ENCODE assay signal across 16 cellular contexts in genomic region chr1:208834346-208835081, GRCh38.
DNase-seq lines count a peak whose midpoint lies in the region; ATAC-seq, FAIRE-seq and TF ChIP-seq lines count a peak whose summit lies in the region.
"Had no signal": no experiment of that assay in that cellular context is flagged by ENCODE, and none has a peak within 500 bp of the region (broad histone marks: within the 10 kb centered on the region; RNA-seq: fewer than 3 reads in every experiment).

No MANE protein-coding gene starts in this region.

- POLR2A ChIA-PET in HepG2 (lab: Yijun Ruan, JAX) = no interaction called here

- no peaks in the 10 kb centered on the region for H4K20me1 ChIP-seq in HepG2 (ENCODE audit: insufficient read depth, low read length)

- H3K4me1 ChIP-seq in HepG2 (ENCODE audit: insufficient read depth, low read length) (no peaks in the 10 kb centered on the region), sigmoid colon (peaks cover 0 to 14% (median 8%) of the 10 kb centered on the region in 4 donors)
- H3K4me1 ChIP-seq: A549 had no signal

- intact Hi-C loops in HepG2 (cut with micrococcal nuclease; ENCODE audit: unreplicated experiment) (no loop called here), sigmoid colon (cut with DNase I) (no loop called here)

- ATAC-seq in SK-N-SH treated with all-trans-retinoic acid at 6 μM for 48 hours (peak; percentile 88), HepG2 (no peak)
- ATAC-seq: A549; activated naive CD8-positive, alpha-beta T cell treated with anti-CD3 and anti-CD28 coated beads, Interleukin-2, amount 50 U/mL, for 24 hours had no signal

- H3K79me2 ChIP-seq in HepG2 (ENCODE audit: insufficient read depth, low read length) = no peaks in the 10 kb centered on the region

- no peak for TF ChIP-seq EP300 in HepG2 (IDR thresholded peaks at IDR 0.05; ENCODE audit: low read depth in 2 of 2, low read length in 2 of 2)
- TF ChIP-seq EP300 in HepG2 (CRISPR knock-in tag; IDR thresholded peaks at IDR 0.05; ENCODE audit: borderline replicate concordance) = no peak
- TF ChIP-seq EP300 in sigmoid colon (IDR thresholded peaks at IDR 0.05) = no peak

- H3K9ac ChIP-seq in HepG2 (ENCODE audit: insufficient read depth, low read depth, low read length) = no peak overlapping the region

- WGBS in HepG2 (ENCODE audit: low lambda C conversion rate) = 36% methylated on average over 11 of the region's 11 CpGs
- 50 to 52% methylated on average over 11 of the region's 11 CpGs for WGBS in sigmoid colon, 2 donors

- TF ChIP-seq CTCF in HepG2 (CRISPR knock-in tag; IDR thresholded peaks at IDR 0.05) = no peak
- TF ChIP-seq CTCF in sigmoid colon (IDR thresholded peaks at IDR 0.05) = no peak

- DNase-seq in NCI-H510A treated with DMSO at 0.1 percent for 48 hours (lab: John Stamatoyannopoulos, UW) (peak; percentile 76), NCI-H510A (lab: John Stamatoyannopoulos, UW) (no peak), islet precursor cell (peak; percentile 65), amniotic stem cell (lab: John Stamatoyannopoulos, UW) (no peak), HepG2 (ENCODE audit: low spot score) (no peak), sigmoid colon (no peak)
- no peak for DNase-seq in activated CD8-positive, alpha-beta memory T cell treated with anti-CD3 and anti-CD28 coated beads for 24 hours
- DNase-seq: activated naive CD8-positive, alpha-beta T cell treated with anti-CD3 and anti-CD28 coated beads, Interleukin-2, amount 50 U/mL, for 24 hours; DND-41; NCI-H1694 treated with DMSO at 0.1 percent for 48 hours; stomach had no signal

- TF ChIP-seq POLR2A in HepG2 (IDR thresholded peaks at IDR 0.05; ENCODE audit: insufficient read depth in 1 of 2, low read depth in 2 of 2, low read length in 2 of 2) = no peak
- no peak for TF ChIP-seq POLR2A in sigmoid colon (IDR thresholded peaks at IDR 0.05)

- BruUV-seq in HepG2 (replicated peaks; lab: Mats Ljungman, UMichigan) = no TSS peak

- H3K27ac ChIP-seq in HepG2 (ENCODE audit: extremely low read length, insufficient read depth, low read length) (no peak overlapping the region), sigmoid colon (no peak overlapping the region)
- H3K27ac ChIP-seq: A549, neutrophil, stomach had no signal

- no peaks in the 10 kb centered on the region for H3K27me3 ChIP-seq in HepG2 (ENCODE audit: control insufficient read depth in 1 of 2, insufficient read depth in 2 of 2, low read length in 2 of 2)
- no peaks in the 10 kb centered on the region for H3K27me3 ChIP-seq in sigmoid colon
- H3K27me3 ChIP-seq: neutrophil, stomach had no signal

- in situ Hi-C loops in HepG2 (cut with HindIII; ENCODE audit: extremely low pct_ligation_motif_present, low pct_unique_long_range_greater_than_20kb) = no loop called here

- no peak overlapping the region for H3K4me3 ChIP-seq in HepG2 (replicated peaks in 1 of 3; ENCODE audit: insufficient read depth in 1 of 3, low read depth in 2 of 3, low read length in 3 of 3)
- peak overlapping the region in 1 of 4 donors; percentile 0 for H3K4me3 ChIP-seq in sigmoid colon
- H3K4me3 ChIP-seq: A549, stomach had no signal

- FAIRE-seq in HepG2 (lab: Jason Lieb, UNC) = no peak
- FAIRE-seq: A549, endometrium, RCC 7860 had no signal

- no peak overlapping the region for H3K4me2 ChIP-seq in HepG2 (ENCODE audit: low read depth, low read length)
- H3K4me2 ChIP-seq: A549 had no signal

- TF ChIP-seq RAD21 in HepG2 (CRISPR knock-in tag; IDR thresholded peaks at IDR 0.05) = no peak

- CTCF ChIA-PET in HepG2 (lab: Yijun Ruan, JAX; ENCODE audit: low intra/inter-chr PET ratio, low total read pairs) = no interaction called here

- H2AFZ ChIP-seq in HepG2 (ENCODE audit: low read length) = no peak overlapping the region

- no peaks in the 10 kb centered on the region for H3K9me3 ChIP-seq in HepG2 (ENCODE audit: low read length)
- no peaks in the 10 kb centered on the region for H3K9me3 ChIP-seq in sigmoid colon
- H3K9me3 ChIP-seq: A549, neutrophil, stomach had no signal

- H3K36me3 ChIP-seq in HepG2 (replicated peaks in 1 of 2; ENCODE audit: control insufficient read depth in 1 of 2, insufficient read depth in 2 of 2, low read length in 2 of 2) (no peaks in the 10 kb centered on the region), sigmoid colon (no peaks in the 10 kb centered on the region)
- H3K36me3 ChIP-seq: neutrophil, stomach had no signal

TF ChIP-seq in SK-N-SH treated with all-trans-retinoic acid at 6 μM for 48 hours, 23 proteins besides CTCF, POLR2A, EP300 and RAD21:
- TF ChIP-seq ZC3H10 (CRISPR knock-in tag; IDR thresholded peaks at IDR 0.05) (peak; percentile 33; the same call in 1 of the 2 replicates), ISL1 (CRISPR knock-in tag; IDR thresholded peaks at IDR 0.05) (no peak)

TF ChIP-seq in HepG2, 621 proteins besides CTCF, POLR2A, EP300 and RAD21:
- no peak for TF ChIP-seq PHF5A (CRISPR knock-in tag; IDR thresholded peaks at IDR 0.05; ENCODE audit: low read depth, unreplicated experiment)
- no peak for TF ChIP-seq SIN3A (IDR thresholded peaks at IDR 0.05; ENCODE audit: borderline replicate concordance, low read depth, low read length)
- TF ChIP-seq HOMEZ (CRISPR knock-in tag; IDR thresholded peaks at IDR 0.05; ENCODE audit: low read depth) = no peak
- no peak for TF ChIP-seq ZNF12 (CRISPR knock-in tag; IDR thresholded peaks at IDR 0.05)
- TF ChIP-seq HOXA7 (CRISPR knock-in tag; IDR thresholded peaks at IDR 0.05) = no peak
- TF ChIP-seq ZNF557 (CRISPR knock-in tag; IDR thresholded peaks at IDR 0.05) = no peak
- no peak for TF ChIP-seq KLF13 (CRISPR knock-in tag; IDR thresholded peaks at IDR 0.05)
- TF ChIP-seq NFKB2 (CRISPR knock-in tag; IDR thresholded peaks at IDR 0.05; ENCODE audit: borderline replicate concordance) = no peak
- no peak for TF ChIP-seq ZNF17 (CRISPR knock-in tag; IDR thresholded peaks at IDR 0.05)
- TF ChIP-seq FOXA1 (IDR thresholded peaks at IDR 0.05) = no peak
- no peak for TF ChIP-seq FOXA1 (CRISPR knock-in tag; IDR thresholded peaks at IDR 0.05)
- TF ChIP-seq KDM4B (CRISPR knock-in tag; IDR thresholded peaks at IDR 0.05) = no peak
- TF ChIP-seq, protein P1, sequence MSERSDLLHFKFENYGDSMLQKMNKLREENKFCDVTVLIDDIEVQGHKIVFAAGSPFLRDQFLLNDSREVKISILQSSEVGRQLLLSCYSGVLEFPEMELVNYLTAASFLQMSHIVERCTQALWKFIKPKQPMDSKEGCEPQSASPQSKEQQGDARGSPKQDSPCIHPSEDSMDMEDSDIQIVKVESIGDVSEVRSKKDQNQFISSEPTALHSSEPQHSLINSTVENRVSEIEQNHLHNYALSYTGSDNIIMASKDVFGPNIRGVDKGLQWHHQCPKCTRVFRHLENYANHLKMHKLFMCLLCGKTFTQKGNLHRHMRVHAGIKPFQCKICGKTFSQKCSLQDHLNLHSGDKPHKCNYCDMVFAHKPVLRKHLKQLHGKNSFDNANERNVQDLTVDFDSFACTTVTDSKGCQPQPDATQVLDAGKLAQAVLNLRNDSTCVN (CRISPR knock-in tag; IDR thresholded peaks at IDR 0.05; ENCODE audit: borderline replicate concordance) = no peak
- no peak for TF ChIP-seq ZNF143 (CRISPR knock-in tag; IDR thresholded peaks at IDR 0.05)
TF ChIP-seq in HepG2: peak in this region for 0.

Comparison
In these comparisons a context has a peak if more than half of its experiments do, and no peak if none do; other contexts are left out.
1. DNase-seq: peak in NCI-H510A treated with DMSO at 0.1 percent for 48 hours (single experiment) and islet precursor cell (single experiment); none in NCI-H510A (single experiment), amniotic stem cell (single experiment), HepG2 (single experiment), sigmoid colon (single experiment) and activated CD8-positive, alpha-beta memory T cell treated with anti-CD3 and anti-CD28 coated beads for 24 hours (single experiment).